Comparison of ENCODE assay signal across 8 cellular contexts in genomic region chr11:126114486-126115252, GRCh38. TPM values are rescaled to one million over a fixed set of nuclear protein-coding genes. Genes with fewer than 3 reads are reported as not detected.
DNase-seq lines count a peak whose midpoint lies in the region; ATAC-seq and TF ChIP-seq lines count a peak whose summit lies in the region.
"Had no signal": no experiment of that assay in that cellular context is flagged by ENCODE, and none has a peak within 500 bp of the region (broad histone marks: within the 10 kb centered on the region; RNA-seq: fewer than 3 reads in every experiment).

No MANE protein-coding gene starts in this region.

- H3K27me3 ChIP-seq in MG63 (no peaks in the 10 kb centered on the region), PC-9 (ENCODE audit: insufficient read depth, low read depth) (no peaks in the 10 kb centered on the region), hepatocyte (no peaks in the 10 kb centered on the region), stomach smooth muscle (ENCODE audit: control insufficient read depth in 1 of 2, insufficient read depth in 2 of 2, low read length in 2 of 2) (no peaks in the 10 kb centered on the region), foreskin keratinocyte (no peaks in the 10 kb centered on the region)

- 69% methylated on average over 8 of the region's 8 CpGs for WGBS in hepatocyte (ENCODE audit: low lambda C conversion rate, missing lambda C conversion rate)

- no peak overlapping the region for H2AFZ ChIP-seq in PC-9
- no peak overlapping the region for H2AFZ ChIP-seq in hepatocyte

- H3K4me3 ChIP-seq in MG63 (no peak overlapping the region), PC-9 (no peak overlapping the region), hepatocyte (no peak overlapping the region), stomach smooth muscle (ENCODE audit: low read length in 2 of 2) (peak overlapping the region in 1 of 2 donors; percentile 44)

- no TSS peak for BruUV-seq in PC-9 (replicated peaks; lab: Mats Ljungman, UMichigan)

- no peaks in the 10 kb centered on the region for H3K79me2 ChIP-seq in PC-9 (ENCODE audit: low read depth)
- no peaks in the 10 kb centered on the region for H3K79me2 ChIP-seq in hepatocyte

- H3K4me2 ChIP-seq in PC-9 (peak overlapping the region; percentile 58), hepatocyte (peak overlapping the region; percentile 49)

- H3K9me2 ChIP-seq in PC-9 (ENCODE audit: insufficient read depth) (no peaks in the 10 kb centered on the region), hepatocyte (replicated peaks; ENCODE audit: insufficient read depth) (no peaks in the 10 kb centered on the region)

- H3K9ac ChIP-seq in stomach smooth muscle (ENCODE audit: low read length in 2 of 2) = peak overlapping the region; percentile 71 to 72

- H3K27ac ChIP-seq in PC-9 (peak overlapping the region; percentile 80), hepatocyte (peak overlapping the region; percentile 67), stomach smooth muscle (ENCODE audit: low read length) (peak overlapping the region; percentile 98), foreskin keratinocyte (no peak overlapping the region)

- CTCF ChIA-PET in PC-9 (lab: Charles Lee) = no interaction called here

- peaks cover 46% of the 10 kb centered on the region for H3K4me1 ChIP-seq in PC-9 (replicated peaks; ENCODE audit: insufficient read depth)
- peaks cover 47% of the 10 kb centered on the region for H3K4me1 ChIP-seq in hepatocyte (ENCODE audit: insufficient read depth)
- H3K4me1 ChIP-seq in stomach smooth muscle (ENCODE audit: control insufficient read depth, insufficient read depth, low read length) = peaks cover 69% of the 10 kb centered on the region
- H3K4me1 ChIP-seq in foreskin keratinocyte = no peaks in the 10 kb centered on the region

- H3F3A ChIP-seq in PC-9 (ENCODE audit: insufficient read depth, low read depth) = peaks cover 3% of the 10 kb centered on the region; the same call in 1 of the 2 replicates

- TF ChIP-seq CTCF in PC-9 (conservative IDR thresholded peaks at IDR 0.05) (no peak), hepatocyte (IDR thresholded peaks at IDR 0.05; ENCODE audit: poor library complexity) (no peak), foreskin keratinocyte (conservative IDR thresholded peaks at IDR 0.05) (no peak)

- intact Hi-C loops in PC-9 (cut with micrococcal nuclease; ENCODE audit: unreplicated experiment) = loop anchor here (5.0 kb wide), 1 partner anchor 32 kb away; no protein-coding TSS in a partner anchor

- no peaks in the 10 kb centered on the region for H3K36me3 ChIP-seq in MG63
- no peaks in the 10 kb centered on the region for H3K36me3 ChIP-seq in PC-9 (ENCODE audit: low read depth)
- no peaks in the 10 kb centered on the region for H3K36me3 ChIP-seq in hepatocyte (replicated peaks; ENCODE audit: insufficient read depth, low read depth)
- no peaks in the 10 kb centered on the region for H3K36me3 ChIP-seq in stomach smooth muscle (ENCODE audit: control insufficient read depth in 2 of 2, insufficient read depth in 2 of 2, low read length in 2 of 2)

- H4K20me1 ChIP-seq in PC-9 (ENCODE audit: insufficient read depth) (no peaks in the 10 kb centered on the region), hepatocyte (ENCODE audit: insufficient read depth, poor library complexity, severe bottlenecking) (no peaks in the 10 kb centered on the region)

- H3K9me3 ChIP-seq in MG63 (no peaks in the 10 kb centered on the region), PC-9 (ENCODE audit: insufficient read depth, low read depth) (no peaks in the 10 kb centered on the region), hepatocyte (ENCODE audit: low read depth) (no peaks in the 10 kb centered on the region), stomach smooth muscle (ENCODE audit: control insufficient read depth in 2 of 2, low read length in 2 of 2) (no peaks in the 10 kb centered on the region)

- POLR2A ChIA-PET in PC-9 (lab: Charles Lee; ENCODE audit: unreplicated experiment) = no interaction called here

- no peak for ATAC-seq in foreskin keratinocyte
- no peak for ATAC-seq in HG02571 (IDR thresholded peaks at IDR 0.05; ENCODE audit: unreplicated experiment)
- ATAC-seq: T-cell had no signal

- DNase-seq in MG63 = peak; percentile 72
- peak in 1 of 2 experiments; percentile 30 for DNase-seq in PC-9
- no peak for DNase-seq in hepatocyte (ENCODE audit: low spot score)
- DNase-seq in foreskin keratinocyte = no peak
- no peak for DNase-seq in cerebellum (ENCODE audit: low spot score)
- DNase-seq: T-cell had no signal

RNA-seq across cellular contexts. Expression of gene CDON, which starts 52.0 kb away (rescaled TPM):
- total RNA-seq in MG63 (2014; rRNA removed; shearing (Covaris generic); ENCODE audit: low replicate concordance) = 25.4 and 36.3 TPM in 2 replicates
- total RNA-seq in PC-9 (2021) (10.0 and 11.2 TPM in 2 replicates), hepatocyte (38.0 and 41.9 TPM in 2 replicates), foreskin keratinocyte (1.7 and 2.3 TPM in 2 replicates), cerebellum (35.1 TPM)
- polyA plus RNA-seq in hepatocyte (17.5 and 25.0 TPM in 2 replicates), foreskin keratinocyte (0.36 TPM in 2 replicates)
